Comparison of ENCODE assay signal across 1 cellular context in genomic region chr7:134481167-134481566, GRCh38.
TF ChIP-seq lines count a peak whose summit lies in the region.

No MANE protein-coding gene starts in this region.

TF ChIP-seq in HCT116, 20 proteins besides CTCF, POLR2A, EP300 and RAD21 (continued from another document):
- TF ChIP-seq YY1 (IDR thresholded peaks at IDR 0.05; ENCODE audit: extremely low read depth, insufficient replicate concordance, low read depth, low read length) = no peak
- TF ChIP-seq POLR2AphosphoS5 (IDR thresholded peaks at IDR 0.05; ENCODE audit: low read depth, low read length) = no peak
- TF ChIP-seq REST (IDR thresholded peaks at IDR 0.05; ENCODE audit: low read depth) = no peak
- TF ChIP-seq TCF7L2 (IDR thresholded peaks at IDR 0.05; ENCODE audit: borderline replicate concordance, extremely low read depth, insufficient read depth, insufficient read length) = no peak
- TF ChIP-seq SP1 (IDR thresholded peaks at IDR 0.05; ENCODE audit: low read depth) = no peak
- TF ChIP-seq SRF (IDR thresholded peaks at IDR 0.05; ENCODE audit: low read depth) = no peak
- no peak for TF ChIP-seq ZFX (IDR thresholded peaks at IDR 0.05)
- no peak for TF ChIP-seq ELF1 (IDR thresholded peaks at IDR 0.05; ENCODE audit: borderline replicate concordance, low read depth)
- no peak for TF ChIP-seq MAX (IDR thresholded peaks at IDR 0.05)
- no peak for TF ChIP-seq ZNF274 (IDR thresholded peaks at IDR 0.05; ENCODE audit: low read depth, low read length)
- no peak for TF ChIP-seq FOSL1 (IDR thresholded peaks at IDR 0.05; ENCODE audit: low read depth)
- no peak for TF ChIP-seq EGR1 (IDR thresholded peaks at IDR 0.05; ENCODE audit: low read depth)
- TF ChIP-seq ZBTB33 (IDR thresholded peaks at IDR 0.05; ENCODE audit: extremely low read depth, insufficient replicate concordance, low read length) = no peak
